ENCODE assay signal across 8 cellular contexts in genomic region chr4:1581164-1581894, GRCh38.
DNase-seq lines count a peak whose midpoint lies in the region; ATAC-seq and TF ChIP-seq lines count a peak whose summit lies in the region.
"Not testable (repeated sequence)": the region's sequence is repeated elsewhere in the genome, so short reads cannot be mapped to it uniquely, and the experiment has no call there.

No MANE protein-coding gene starts in this region.

- H3K9me3 ChIP-seq in hepatocyte (ENCODE audit: low read depth), result not testable (repeated sequence)

- peak; percentile 27 for DNase-seq in GM12864 (ENCODE audit: low read depth)
- DNase-seq in NCI-H748 (lab: John Stamatoyannopoulos, UW; ENCODE audit: unreplicated experiment), result peak; percentile 59
- peak; percentile 93 for DNase-seq in activated CD4-positive, alpha-beta T cell treated with anti-CD3 and anti-CD28 coated beads for 48 hours
- DNase-seq in T47D (ENCODE audit: low read depth in 1 of 2, low spot score in 1 of 2), result peak; percentile 94 to 96
- peak; percentile 85 for DNase-seq in hepatocyte (ENCODE audit: low spot score)
- DNase-seq in sciatic nerve (ENCODE audit: low spot score), result peak; percentile 94
- DNase-seq in type B pancreatic cell (ENCODE audit: extremely low spot score, unreplicated experiment), result not testable (repeated sequence)

- H3K4me1 Mint-ChIP-seq in type B pancreatic cell (ENCODE audit: unreplicated experiment), result not testable (repeated sequence)

- not testable (repeated sequence) for H3K9me2 ChIP-seq in hepatocyte (replicated peaks; ENCODE audit: insufficient read depth)

- H3K27ac ChIP-seq in hepatocyte, result not testable (repeated sequence)

- H4K20me1 ChIP-seq in hepatocyte (ENCODE audit: insufficient read depth, poor library complexity, severe bottlenecking), result not testable (repeated sequence)

- not testable (repeated sequence) for H2AFZ ChIP-seq in hepatocyte

- peaks cover 11% of the 10 kb centered on the region for H3K4me1 ChIP-seq in hepatocyte (ENCODE audit: insufficient read depth)

- H3K36me3 Mint-ChIP-seq in type B pancreatic cell, result not testable (repeated sequence)

- peak overlapping the region; percentile 29 for H3K27ac Mint-ChIP-seq in type B pancreatic cell

- intact Hi-C loops in sciatic nerve (cut with DNase I), result not testable (repeated sequence)

- not testable (repeated sequence) for H3K9me3 Mint-ChIP-seq in type B pancreatic cell

- H3K4me3 Mint-ChIP-seq in type B pancreatic cell, result peak overlapping the region; percentile 76

- WGBS in hepatocyte (ENCODE audit: low lambda C conversion rate, missing lambda C conversion rate), result 69% methylated on average over 7 of the region's 15 CpGs

- H3K36me3 ChIP-seq in hepatocyte (replicated peaks; ENCODE audit: insufficient read depth, low read depth), result not testable (repeated sequence)

- H3K79me2 ChIP-seq in hepatocyte, result not testable (repeated sequence)

- TF ChIP-seq CTCF in GM12864 (IDR thresholded peaks at IDR 0.05; ENCODE audit: low read depth, low read length, missing control alignments); hepatocyte (IDR thresholded peaks at IDR 0.05; ENCODE audit: poor library complexity); type B pancreatic cell (conservative IDR thresholded peaks at IDR 0.05): not testable (repeated sequence)

- H3K27me3 Mint-ChIP-seq in type B pancreatic cell, result peaks cover 23% of the 10 kb centered on the region

- in situ Hi-C loops in T47D (cut with HindIII; ENCODE audit: low pct_unique_long_range_greater_than_20kb, low sequenced_read_pairs), result not testable (repeated sequence)

- not testable (repeated sequence) for H3K4me2 ChIP-seq in hepatocyte

- peak; percentile 43 for ATAC-seq in HG02852 (IDR thresholded peaks at IDR 0.05; ENCODE audit: unreplicated experiment)
- ATAC-seq in sciatic nerve, result peak; percentile 87

- H3K4me3 ChIP-seq in GM12864 (ENCODE audit: low read depth, low read length); hepatocyte: not testable (repeated sequence)

- peaks cover 13% of the 10 kb centered on the region for H3K27me3 ChIP-seq in hepatocyte
